14 cellular contexts compared by ENCODE assay signal in the genomic region with DNA sequence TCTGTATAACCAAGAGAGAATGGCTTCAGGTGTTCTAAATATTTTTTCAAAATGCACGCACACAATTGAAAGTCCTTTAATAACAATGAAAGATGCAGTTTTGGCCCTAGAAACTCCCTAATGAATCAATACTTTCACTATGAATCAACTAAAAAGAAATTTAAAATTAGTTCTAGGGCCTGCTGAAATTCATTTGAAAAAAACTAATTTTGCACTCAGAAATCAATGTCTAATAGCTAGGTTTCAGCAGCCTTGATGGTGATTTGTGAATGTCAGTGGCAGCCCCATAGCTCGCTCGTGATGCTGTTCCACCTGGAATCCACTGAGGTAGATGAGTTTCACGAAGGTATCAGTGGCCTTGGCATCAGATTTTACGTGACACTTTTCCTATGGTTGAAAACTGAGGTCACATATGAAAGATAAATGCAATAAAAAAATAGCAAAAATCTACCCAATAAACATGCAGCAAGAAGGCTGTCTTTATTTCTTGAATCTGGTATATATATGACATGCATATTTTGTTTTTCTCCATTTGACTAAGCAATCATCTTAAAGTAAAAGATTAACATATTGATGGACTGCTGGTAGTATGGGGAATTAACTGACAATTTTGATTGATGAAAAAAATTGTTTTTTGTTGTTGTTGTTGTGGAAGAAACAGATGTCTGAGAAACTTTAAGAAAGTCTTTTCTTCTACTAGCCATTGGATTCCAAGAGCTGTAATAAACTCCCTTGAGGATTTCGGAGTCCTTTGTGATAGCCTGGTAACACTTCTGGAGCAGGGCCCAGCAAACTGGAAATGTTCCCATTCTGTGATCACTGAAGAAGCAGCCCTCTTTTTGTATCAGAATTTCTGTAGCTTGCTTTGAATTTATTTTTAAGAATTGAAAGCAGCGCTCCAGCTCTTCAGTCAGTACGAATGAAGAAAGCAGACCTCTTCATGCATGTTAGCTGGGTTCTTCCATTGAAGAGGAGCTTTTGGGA.
DNase-seq lines count a peak whose midpoint lies in the region; ATAC-seq and TF ChIP-seq lines count a peak whose summit lies in the region.
"Had no signal": no experiment of that assay in that cellular context is flagged by ENCODE, and none has a peak within 500 bp of the region (broad histone marks: within the 10 kb centered on the region; RNA-seq: fewer than 3 reads in every experiment).

No MANE protein-coding gene starts in this region.

- intact Hi-C loops in activated T-helper 2 cell treated with anti-CD3 and anti-CD28 coated beads, Interferon-gamma antibody, Interleukin-2, Interleukin-4, amounts not matched to agents 10 μg/mL and 5 μg/mL and 100 μg/mL, durations not matched to agents 14 hours and 24 hours and 36 hours (cut with micrococcal nuclease): no loop called here
- intact Hi-C loops in vagina (cut with DNase I): no loop called here

- H3K9me3 ChIP-seq in vagina: no peaks in the 10 kb centered on the region
- H3K9me3 ChIP-seq: colonic mucosa had no signal

- H3K27me3 Mint-ChIP-seq in activated T-cell treated with anti-CD3 and anti-CD28 coated beads, Interleukin-2, amount 50 U/mL, for 72 hours (ENCODE audit: low read depth): no peaks in the 10 kb centered on the region
- no peaks in the 10 kb centered on the region for H3K27me3 Mint-ChIP-seq in activated T-cell treated with anti-CD3 and anti-CD28 coated beads, Interleukin-2, amount 50 U/mL, for 4 hours (ENCODE audit: low read depth)
- H3K27me3 Mint-ChIP-seq in activated T-helper 2 cell treated with anti-CD3 and anti-CD28 coated beads, Interferon-gamma antibody, Interleukin-2, Interleukin-4, amounts not matched to agents 10 μg/mL and 5 μg/mL and 100 μg/mL, durations not matched to agents 14 hours and 24 hours and 36 hours (ENCODE audit: low read depth): no peaks in the 10 kb centered on the region
- H3K27me3 Mint-ChIP-seq: naive thymus-derived CD4-positive, alpha-beta T cell had no signal

- DNase-seq in activated T-cell treated with anti-CD3 and anti-CD28 coated beads, Interleukin-2, amount 50 U/mL, for 72 hours: no peak
- DNase-seq in activated T-cell treated with anti-CD3 and anti-CD28 coated beads, Interleukin-2, amount 50 U/mL, for 4 hours: no peak
- no peak for DNase-seq in activated T-helper 2 cell treated with anti-CD3 and anti-CD28 coated beads, Interferon-gamma antibody, Interleukin-2, Interleukin-4, amounts not matched to agents 10 μg/mL and 5 μg/mL and 100 μg/mL, durations not matched to agents 14 hours and 24 hours and 36 hours (ENCODE audit: low spot score)
- DNase-seq in vagina (ENCODE audit: extremely low spot score in 2 of 2): no peak
- DNase-seq in EL: no peak
- DNase-seq in stimulated activated CD4-positive, alpha-beta T cell treated with anti-CD3 and anti-CD28 coated beads, Interleukin-4, amount 100 ng/mL, for 24 hours: no peak
- DNase-seq in hepatic stellate cell (ENCODE audit: low spot score): no peak
- DNase-seq: activated CD8-positive, alpha-beta memory T cell treated with anti-CD3 and anti-CD28 coated beads for 24 hours; colonic mucosa; H9; naive thymus-derived CD4-positive, alpha-beta T cell had no signal

- TF ChIP-seq POLR2A in vagina (IDR thresholded peaks at IDR 0.05): no peak

- ATAC-seq in activated T-cell treated with anti-CD3 and anti-CD28 coated beads, Interleukin-2, amount 50 U/mL, for 72 hours (replicated peaks in 1 of 2): peak in 1 of 2 donors; percentile 15
- no peak for ATAC-seq in activated T-cell treated with anti-CD3 and anti-CD28 coated beads, Interleukin-2, amount 50 U/mL, for 4 hours
- ATAC-seq in HG02642 (IDR thresholded peaks at IDR 0.05; ENCODE audit: poor library complexity, unreplicated experiment): peak; percentile 44
- ATAC-seq: naive thymus-derived CD4-positive, alpha-beta T cell; Panc1; right cardiac atrium had no signal

- H3K36me3 ChIP-seq in vagina: no peaks in the 10 kb centered on the region
- H3K36me3 ChIP-seq: colonic mucosa had no signal

- TF ChIP-seq CTCF in vagina (IDR thresholded peaks at IDR 0.05): no peak

- H3K4me3 Mint-ChIP-seq in activated T-cell treated with anti-CD3 and anti-CD28 coated beads, Interleukin-2, amount 50 U/mL, for 72 hours: peak overlapping the region; percentile 15 to 16
- H3K4me3 Mint-ChIP-seq in activated T-cell treated with anti-CD3 and anti-CD28 coated beads, Interleukin-2, amount 50 U/mL, for 4 hours: no peak overlapping the region
- H3K4me3 Mint-ChIP-seq in activated T-helper 2 cell treated with anti-CD3 and anti-CD28 coated beads, Interferon-gamma antibody, Interleukin-2, Interleukin-4, amounts not matched to agents 10 μg/mL and 5 μg/mL and 100 μg/mL, durations not matched to agents 14 hours and 24 hours and 36 hours (ENCODE audit: low read depth): no peak overlapping the region
- H3K4me3 Mint-ChIP-seq: H9; naive thymus-derived CD4-positive, alpha-beta T cell had no signal

- H3K27ac ChIP-seq in vagina: no peak overlapping the region
- H3K27ac ChIP-seq: colonic mucosa had no signal

- no peak overlapping the region for H3K4me3 ChIP-seq in vagina
- H3K4me3 ChIP-seq: colonic mucosa had no signal

- H3K4me1 ChIP-seq in vagina: no peaks in the 10 kb centered on the region
- H3K4me1 ChIP-seq: colonic mucosa had no signal

- peaks cover 12 to 13% of the 10 kb centered on the region in 2 donors for H3K36me3 Mint-ChIP-seq in activated T-cell treated with anti-CD3 and anti-CD28 coated beads, Interleukin-2, amount 50 U/mL, for 72 hours (ENCODE audit: insufficient read depth in 2 of 2)
- H3K36me3 Mint-ChIP-seq in activated T-cell treated with anti-CD3 and anti-CD28 coated beads, Interleukin-2, amount 50 U/mL, for 4 hours (ENCODE audit: insufficient read depth): peaks cover 1% of the 10 kb centered on the region
- peaks cover 76% of the 10 kb centered on the region for H3K36me3 Mint-ChIP-seq in activated T-helper 2 cell treated with anti-CD3 and anti-CD28 coated beads, Interferon-gamma antibody, Interleukin-2, Interleukin-4, amounts not matched to agents 10 μg/mL and 5 μg/mL and 100 μg/mL, durations not matched to agents 14 hours and 24 hours and 36 hours (ENCODE audit: low read depth)

- H3K27me3 ChIP-seq in vagina: no peaks in the 10 kb centered on the region
- H3K27me3 ChIP-seq: colonic mucosa had no signal

- peaks cover 0 to 2% of the 10 kb centered on the region in 2 donors for H3K9me3 Mint-ChIP-seq in activated T-cell treated with anti-CD3 and anti-CD28 coated beads, Interleukin-2, amount 50 U/mL, for 72 hours
- H3K9me3 Mint-ChIP-seq in activated T-cell treated with anti-CD3 and anti-CD28 coated beads, Interleukin-2, amount 50 U/mL, for 4 hours: no peaks in the 10 kb centered on the region
- no peaks in the 10 kb centered on the region for H3K9me3 Mint-ChIP-seq in activated T-helper 2 cell treated with anti-CD3 and anti-CD28 coated beads, Interferon-gamma antibody, Interleukin-2, Interleukin-4, amounts not matched to agents 10 μg/mL and 5 μg/mL and 100 μg/mL, durations not matched to agents 14 hours and 24 hours and 36 hours
- H3K9me3 Mint-ChIP-seq: H9; naive thymus-derived CD4-positive, alpha-beta T cell had no signal

- peaks cover 35% of the 10 kb centered on the region for H3K4me1 Mint-ChIP-seq in activated T-cell treated with anti-CD3 and anti-CD28 coated beads, Interleukin-2, amount 50 U/mL, for 72 hours (ENCODE audit: low read depth)
- peaks cover 11% of the 10 kb centered on the region for H3K4me1 Mint-ChIP-seq in activated T-cell treated with anti-CD3 and anti-CD28 coated beads, Interleukin-2, amount 50 U/mL, for 4 hours (ENCODE audit: low read depth)
- H3K4me1 Mint-ChIP-seq in activated T-helper 2 cell treated with anti-CD3 and anti-CD28 coated beads, Interferon-gamma antibody, Interleukin-2, Interleukin-4, amounts not matched to agents 10 μg/mL and 5 μg/mL and 100 μg/mL, durations not matched to agents 14 hours and 24 hours and 36 hours (ENCODE audit: low read depth): peaks cover 52% of the 10 kb centered on the region

- peak overlapping the region; percentile 5 for H3K27ac Mint-ChIP-seq in activated T-cell treated with anti-CD3 and anti-CD28 coated beads, Interleukin-2, amount 50 U/mL, for 72 hours
- peak overlapping the region; percentile 58 for H3K27ac Mint-ChIP-seq in activated T-helper 2 cell treated with anti-CD3 and anti-CD28 coated beads, Interferon-gamma antibody, Interleukin-2, Interleukin-4, amounts not matched to agents 10 μg/mL and 5 μg/mL and 100 μg/mL, durations not matched to agents 14 hours and 24 hours and 36 hours
- H3K27ac Mint-ChIP-seq: H9; naive thymus-derived CD4-positive, alpha-beta T cell had no signal

Comparison
In these comparisons a context has a peak if more than half of its experiments do, and no peak if none do; other contexts are left out.
1. H3K4me3 Mint-ChIP-seq: peak in activated T-cell treated with anti-CD3 and anti-CD28 coated beads, Interleukin-2, amount 50 U/mL, for 72 hours (2 of 2); none in activated T-cell treated with anti-CD3 and anti-CD28 coated beads, Interleukin-2, amount 50 U/mL, for 4 hours (single experiment) and activated T-helper 2 cell treated with anti-CD3 and anti-CD28 coated beads, Interferon-gamma antibody, Interleukin-2, Interleukin-4, amounts not matched to agents 10 μg/mL and 5 μg/mL and 100 μg/mL, durations not matched to agents 14 hours and 24 hours and 36 hours (single experiment).